In genomic region chr13:41302743-41303142, GRCh38 we compare ENCODE assay signal across 29 cellular contexts.
"Had no signal": no experiment of that assay in that cellular context is flagged by ENCODE, and none has a peak within 500 bp of the region (broad histone marks: within the 10 kb centered on the region; RNA-seq: fewer than 3 reads in every experiment).

No MANE protein-coding gene starts in this region.

- H3K27ac ChIP-seq: coronary artery, dorsolateral prefrontal cortex, epithelial cell of prostate, esophagus muscularis mucosa, foreskin keratinocyte, gastroesophageal sphincter, heart left ventricle, hepatocyte had no signal

- H3K27ac Mint-ChIP-seq: immature natural killer cell; memory B cell; naive thymus-derived CD4-positive, alpha-beta T cell had no signal

- H3K4me2 ChIP-seq: hepatocyte had no signal

- ATAC-seq: foreskin keratinocyte; gastroesophageal sphincter; heart left ventricle; left colon; left lobe of liver; left ventricle myocardium superior; naive thymus-derived CD4-positive, alpha-beta T cell had no signal

- H3K4me3 Mint-ChIP-seq: immature natural killer cell; memory B cell; naive thymus-derived CD4-positive, alpha-beta T cell had no signal

- DNase-seq: dermis blood vessel endothelial cell; dorsolateral prefrontal cortex; effector CD4-positive, alpha-beta T cell; effector memory CD4-positive, alpha-beta T cell; erythroblast; foreskin keratinocyte; heart left ventricle; hypothalamus; immature natural killer cell; islet precursor cell; kidney; kidney glomerular epithelial cell; left colon; left ventricle myocardium superior; mammary epithelial cell; mesendoderm; midbrain; naive thymus-derived CD4-positive, alpha-beta T cell had no signal

- H3K27me3 ChIP-seq: dorsolateral prefrontal cortex, esophagus muscularis mucosa, foreskin keratinocyte, gastroesophageal sphincter, hepatocyte had no signal

- H3K9me3 Mint-ChIP-seq: immature natural killer cell, memory B cell had no signal

- H3K4me1 ChIP-seq: esophagus muscularis mucosa, foreskin keratinocyte, gastroesophageal sphincter, heart left ventricle had no signal

- H3K4me3 ChIP-seq: coronary artery, dorsolateral prefrontal cortex, esophagus muscularis mucosa, gastroesophageal sphincter, heart left ventricle, hepatocyte, lung had no signal

- H3K79me2 ChIP-seq: hepatocyte had no signal

- FAIRE-seq: colon, endothelial cell of umbilical vein, frontal cortex, kidney had no signal

- H3K4me1 Mint-ChIP-seq: immature natural killer cell, memory B cell had no signal

- H3K9me3 ChIP-seq: esophagus muscularis mucosa, gastroesophageal sphincter, heart left ventricle had no signal

- H3K36me3 ChIP-seq: esophagus muscularis mucosa, gastroesophageal sphincter, heart left ventricle had no signal

- H2AFZ ChIP-seq: hepatocyte had no signal
